ENCODE assay signal across 8 cellular contexts in the genomic region with DNA sequence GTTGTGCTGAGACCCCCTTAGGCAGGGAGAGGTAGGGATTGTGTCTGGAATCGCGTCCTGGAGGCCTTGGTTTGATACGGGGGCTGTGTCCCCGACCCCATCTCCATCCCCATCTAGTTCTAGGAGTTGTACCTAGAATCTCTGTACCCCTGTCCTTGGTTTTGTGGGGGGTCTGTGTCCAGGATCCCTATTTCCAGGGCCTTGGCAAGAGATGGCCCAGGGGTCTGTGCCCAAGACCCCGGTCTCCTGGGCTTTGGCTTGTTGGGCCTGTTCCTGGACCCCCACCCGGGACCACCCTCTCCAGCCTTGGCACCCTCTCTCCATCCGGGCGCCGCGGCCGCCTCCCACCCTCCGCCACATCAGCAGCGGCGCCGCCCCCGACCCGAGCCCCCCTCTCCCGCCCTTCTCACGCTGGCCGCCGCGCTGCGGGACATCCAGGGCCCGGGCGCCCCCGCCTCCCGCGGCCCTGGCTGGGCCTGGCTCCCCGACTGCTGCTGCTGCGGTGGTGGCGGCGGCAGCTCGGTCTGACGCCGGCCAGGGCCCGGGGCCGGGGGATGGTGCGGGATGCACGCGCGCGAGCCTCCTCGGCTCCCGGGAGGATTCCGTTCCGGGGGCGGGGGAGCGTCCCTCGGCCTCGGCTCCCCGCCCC. TPM values are rescaled to one million over a fixed set of nuclear protein-coding genes. Genes with fewer than 3 reads are reported as not detected.
DNase-seq lines count a peak whose midpoint lies in the region; ATAC-seq and TF ChIP-seq lines count a peak whose summit lies in the region.

A gene (minus strand): TSS at position 602 of the 649 bp plus-strand sequence. CDS start 168 bp downstream, at position 434.

- peaks cover 48% of the 10 kb centered on the region for H3K36me3 ChIP-seq in MG63
- peaks cover 12% of the 10 kb centered on the region for H3K36me3 ChIP-seq in ectodermal cell (ENCODE audit: control insufficient read depth, insufficient read depth, low read length)

- no peak for DNase-seq in GM12864 (ENCODE audit: low read depth)
- no peak for DNase-seq in MG63
- no peak for DNase-seq in myocyte (ENCODE audit: low read depth)
- DNase-seq in glomerular visceral epithelial cell (ENCODE audit: extremely low spot score): no peak
- no peak for DNase-seq in NCI-H187 treated with DMSO at 0.1 percent for 48 hours (lab: John Stamatoyannopoulos, UW)
- DNase-seq in NCI-H1930 (lab: John Stamatoyannopoulos, UW): no peak

- H3K4me3 ChIP-seq in GM12864 (ENCODE audit: low read depth, low read length): peak within 1 kb of the TSS; percentile 56
- peak within 1 kb of the TSS; percentile 81 for H3K4me3 ChIP-seq in MG63
- H3K4me3 ChIP-seq in ectodermal cell (ENCODE audit: insufficient read depth, low read depth, low read length): peak within 1 kb of the TSS; percentile 55

- TF ChIP-seq CTCF in GM12864 (IDR thresholded peaks at IDR 0.05; ENCODE audit: low read depth, low read length, missing control alignments): no peak

- no peaks in the 10 kb centered on the region for H3K9me3 ChIP-seq in MG63
- no peaks in the 10 kb centered on the region for H3K9me3 ChIP-seq in ectodermal cell (ENCODE audit: control insufficient read depth, low read length)

- peak within 1 kb of the TSS; percentile 86 for H3K27ac ChIP-seq in ectodermal cell (ENCODE audit: insufficient read depth, low read depth, low read length, poor library complexity, severe bottlenecking)

- ATAC-seq in GM18870 (IDR thresholded peaks at IDR 0.05; ENCODE audit: unreplicated experiment): no peak

- no peaks in the 10 kb centered on the region for H3K27me3 ChIP-seq in MG63
- no peaks in the 10 kb centered on the region for H3K27me3 ChIP-seq in ectodermal cell (ENCODE audit: control insufficient read depth, insufficient read depth, low read length, poor library complexity, severe bottlenecking)

- 0% methylated on average over 51 of the region's 51 CpGs for WGBS in ectodermal cell, 2 experiments

- H3K4me1 ChIP-seq in ectodermal cell (ENCODE audit: control insufficient read depth, insufficient read depth, low read length): peaks cover 8% of the 10 kb centered on the region

RNA-seq across cellular contexts. Expression of the gene that starts here (rescaled TPM):
- total RNA-seq in MG63 (2014; rRNA removed; shearing (Covaris generic); ENCODE audit: low replicate concordance): 42.1 and 42.8 TPM in 2 replicates
- 23.0 TPM for polyA plus RNA-seq in ectodermal cell (2013, experiment 1 of 4)
- 21.2 TPM for polyA plus RNA-seq in ectodermal cell (2013, experiment 2 of 4)
- 20.0 TPM for polyA plus RNA-seq in ectodermal cell (2013, experiment 3 of 4)
- polyA plus RNA-seq in ectodermal cell (2013, experiment 4 of 4): 22.8 TPM
- total RNA-seq in myocyte: 75.4 and 112 TPM in 2 replicates
- polyA plus RNA-seq in myocyte (2012): 69.8 TPM
